Comparison of ENCODE assay signal across 9 cellular contexts in genomic region chr4:57078685-57079521, GRCh38. TPM values are rescaled to one million over a fixed set of nuclear protein-coding genes. Genes with fewer than 3 reads are reported as not detected.
DNase-seq lines count a peak whose midpoint lies in the region; ATAC-seq, FAIRE-seq and TF ChIP-seq lines count a peak whose summit lies in the region.
"Had no signal": no experiment of that assay in that cellular context is flagged by ENCODE, and none has a peak within 500 bp of the region (broad histone marks: within the 10 kb centered on the region; RNA-seq: fewer than 3 reads in every experiment).

No MANE protein-coding gene starts in this region.

- WGBS in K562 (ENCODE audit: insufficient coverage, low coverage, missing lambda C conversion rate): 2% methylated on average over 10 of the region's 10 CpGs

- FAIRE-seq in K562 (lab: Jason Lieb, UNC) (peak; percentile 11), keratinocyte (lab: Jason Lieb, UNC) (peak; percentile 98)

- POLR2A ChIA-PET in K562 (lab: Yijun Ruan, JAX): interaction anchor here (0.8 kb wide), 1 partner anchor 140 kb away, joined by 3 read pairs; no protein-coding TSS in a partner anchor

- DNase-seq in NCI-H1417 (lab: John Stamatoyannopoulos, UW): peak in 2 of 3 experiments; percentile 93 to 98
- DNase-seq in K562 (ENCODE audit: extremely low read depth in 1 of 4, low spot score in 3 of 4): no peak
- DNase-seq in keratinocyte (ENCODE audit: low read depth, low spot score): peak; percentile 64
- DNase-seq in thoracic aorta (ENCODE audit: low spot score): no peak
- DNase-seq in inferior parietal cortex (ENCODE audit: extremely low spot score): no peak
- no peak for DNase-seq in Peyer's patch
- DNase-seq: activated CD4-positive, alpha-beta T cell treated with anti-CD3 and anti-CD28 coated beads, Interleukin-2, amount 10 ng/mL, durations not matched to agents 24 days and 14 days; dorsolateral prefrontal cortex had no signal

- CTCF ChIA-PET in K562 (lab: Yijun Ruan, JAX; ENCODE audit: low intra/inter-chr PET ratio): no interaction called here

- no peak for TF ChIP-seq EP300 in K562 (IDR thresholded peaks at IDR 0.05; ENCODE audit: low read length)

- intact Hi-C loops in K562 (cut with micrococcal nuclease): no loop called here

- H3K4me2 ChIP-seq in K562 (ENCODE audit: insufficient read depth, low read length) (no peak overlapping the region), keratinocyte (ENCODE audit: control insufficient read depth, extremely low read depth, insufficient read depth, low read depth, low read length) (peak overlapping the region; percentile 55)

- dilution Hi-C loops in keratinocyte (cut with MboI; ENCODE audit: extremely low pct_ligation_motif_present, low sequenced_read_pairs): no loop called here

- in situ Hi-C loops in K562 (cut with MboI): no loop called here

- no peak overlapping the region for H2AFZ ChIP-seq in K562 (ENCODE audit: low read depth, low read length)
- no peak overlapping the region for H2AFZ ChIP-seq in keratinocyte (ENCODE audit: control insufficient read depth, low read length)

- H3K4me1 ChIP-seq in K562 (replicated peaks in 1 of 2; ENCODE audit: control insufficient read depth in 2 of 2, insufficient read depth in 2 of 2, low read length in 2 of 2): no peaks in the 10 kb centered on the region
- peaks cover 89% of the 10 kb centered on the region for H3K4me1 ChIP-seq in keratinocyte (ENCODE audit: control insufficient read depth, extremely low read depth, insufficient read depth, low read length)
- peaks cover 69 to 95% of the 10 kb centered on the region in 2 donors for H3K4me1 ChIP-seq in thoracic aorta (ENCODE audit: control insufficient read depth in 1 of 2, low read depth in 2 of 2)
- peaks cover 0 to 7% (median 0%) of the 10 kb centered on the region in 4 donors for H3K4me1 ChIP-seq in Peyer's patch

- H3K4me3 ChIP-seq in K562: no peak overlapping the region
- H3K4me3 ChIP-seq in keratinocyte (ENCODE audit: control insufficient read depth in 2 of 3, extremely low read depth in 1 of 3, insufficient read depth in 2 of 3, low read depth in 1 of 3, low read length in 3 of 3): no peak overlapping the region
- peak overlapping the region; percentile 30 for H3K4me3 ChIP-seq in thoracic aorta
- no peak overlapping the region for H3K4me3 ChIP-seq in Peyer's patch

- no peak; the same call in 2 of the 3 replicates for ATAC-seq in K562
- no peak for ATAC-seq in thoracic aorta (ENCODE audit: insufficient number of reproducible peaks, low FRiP score, low read depth)
- ATAC-seq in GM18498 (IDR thresholded peaks at IDR 0.05; ENCODE audit: unreplicated experiment): no peak

- no peaks in the 10 kb centered on the region for H3K79me2 ChIP-seq in K562 (ENCODE audit: control insufficient read depth, insufficient read depth, low read length)
- H3K79me2 ChIP-seq in keratinocyte (ENCODE audit: control insufficient read depth, insufficient read depth, low read length): peaks cover 10% of the 10 kb centered on the region

- H3K36me3 ChIP-seq in K562 (ENCODE audit: control insufficient read depth, insufficient read depth, low read length) (no peaks in the 10 kb centered on the region), keratinocyte (ENCODE audit: control insufficient read depth in 2 of 2, extremely low read depth in 1 of 2, insufficient read depth in 2 of 2, low read length in 2 of 2) (peaks cover 1 to 8% of the 10 kb centered on the region in 2 experiments), thoracic aorta (no peaks in the 10 kb centered on the region), Peyer's patch (no peaks in the 10 kb centered on the region)

- no peak for TF ChIP-seq RAD21 in K562 (CRISPR knock-in tag; conservative IDR thresholded peaks at IDR 0.05 in 1 of 2, IDR thresholded peaks at IDR 0.05 in 1 of 2)

- H3K9ac ChIP-seq in K562 (ENCODE audit: insufficient read depth in 1 of 2, low read depth in 2 of 2, low read length in 2 of 2) (no peak overlapping the region), keratinocyte (ENCODE audit: control insufficient read depth, extremely low read depth, insufficient read depth, low read length) (peak overlapping the region; percentile 46)

- H3K27ac ChIP-seq in K562 (ENCODE audit: extremely low read depth, low read depth, low read length): no peak overlapping the region
- peak overlapping the region; percentile 90 for H3K27ac ChIP-seq in keratinocyte (ENCODE audit: control insufficient read depth, insufficient read depth, low read length)
- peak overlapping the region; percentile 92 to 96 for H3K27ac ChIP-seq in thoracic aorta
- peak overlapping the region in 2 of 4 donors; percentile 1 to 36 for H3K27ac ChIP-seq in Peyer's patch

- no peak for TF ChIP-seq POLR2A in K562 (conservative IDR thresholded peaks at IDR 0.05)
- TF ChIP-seq POLR2A in Peyer's patch (IDR thresholded peaks at IDR 0.05): no peak

- H4K20me1 ChIP-seq in K562 (replicated peaks; ENCODE audit: control insufficient read depth, insufficient read depth, low read length) (no peaks in the 10 kb centered on the region), keratinocyte (ENCODE audit: control insufficient read depth, extremely low read depth, insufficient read depth, low read length) (no peaks in the 10 kb centered on the region)

- TF ChIP-seq CTCF in K562 (IDR thresholded peaks at IDR 0.05 in 2 of 3, conservative IDR thresholded peaks at IDR 0.05 in 1 of 3; ENCODE audit: insufficient read depth in 2 of 3, low read depth in 1 of 3, low read length in 3 of 3) (no peak), keratinocyte (optimal IDR thresholded peaks at IDR 0.05 in 1 of 3, IDR thresholded peaks at IDR 0.05 in 1 of 3, conservative IDR thresholded peaks at IDR 0.05 in 1 of 3; ENCODE audit: extremely low read depth in 1 of 3, insufficient read depth in 2 of 3, low read length in 3 of 3) (no peak), thoracic aorta (IDR thresholded peaks at IDR 0.05) (no peak), Peyer's patch (IDR thresholded peaks at IDR 0.05) (no peak)

- BruUV-seq in K562 (replicated peaks; lab: Mats Ljungman, UMichigan): no TSS peak

- no peaks in the 10 kb centered on the region for H3K9me1 ChIP-seq in K562 (ENCODE audit: control insufficient read depth, insufficient read depth, low read length)
- no peaks in the 10 kb centered on the region for H3K9me1 ChIP-seq in keratinocyte (ENCODE audit: control insufficient read depth, extremely low read depth, insufficient read depth, low read length)

- peaks cover 0 to 4% of the 10 kb centered on the region in 2 experiments; a peak in 1 of 5 replicates for H3K27me3 ChIP-seq in K562 (ENCODE audit: control insufficient read depth in 2 of 2, insufficient read depth in 2 of 2, low read length in 2 of 2)
- no peaks in the 10 kb centered on the region for H3K27me3 ChIP-seq in keratinocyte (ENCODE audit: control insufficient read depth, extremely low read depth, insufficient read depth, low read length)
- no peaks in the 10 kb centered on the region for H3K27me3 ChIP-seq in thoracic aorta (replicated peaks; ENCODE audit: insufficient read depth)
- H3K27me3 ChIP-seq in Peyer's patch: no peaks in the 10 kb centered on the region

- H3K9me3 ChIP-seq in K562 (replicated peaks; ENCODE audit: control insufficient read depth, insufficient read depth, low read depth, low read length) (no peaks in the 10 kb centered on the region), keratinocyte (ENCODE audit: control insufficient read depth, low read depth, low read length) (no peaks in the 10 kb centered on the region), thoracic aorta (no peaks in the 10 kb centered on the region), Peyer's patch (no peaks in the 10 kb centered on the region)

RNA-seq across cellular contexts. Expression of gene IGFBP7, which starts 31.3 kb away (rescaled TPM):
- total RNA-seq in K562 (2011; cell fraction: chromatin; rRNA removed; ENCODE audit: low replicate concordance): not detected in 2 replicates
- not detected in 2 replicates for total RNA-seq in K562 (2011; cell fraction: nucleolus; rRNA removed)
- total RNA-seq in K562 (2011; cell fraction: nucleoplasm; rRNA removed): not detected in 2 replicates
- total RNA-seq in K562 (2014; rRNA removed): not detected in 2 replicates
- total RNA-seq in K562 (2014; rRNA removed; fragmentation: Illumina TruSeq; extraction: Trizol): not detected in 2 replicates
- not detected in 2 replicates for total RNA-seq in K562 (2015; rRNA removed; fragmentation: Illumina TruSeq; extraction: Trizol)
- 0.29 and 0.54 TPM in 2 replicates for total RNA-seq in K562 (2021)
- not detected in 2 replicates for polyA plus RNA-seq in K562 (2011; rRNA removed)
- 0.12 and 0.18 TPM in 2 replicates for polyA plus RNA-seq in K562 (2011; cell fraction: cytosol; rRNA removed)
- polyA plus RNA-seq in K562 (2011; cell fraction: nucleus; rRNA removed): not detected in 2 replicates
- polyA plus RNA-seq in K562 (2012): 0.12 and 0.25 TPM in 2 replicates
- not detected in 2 replicates for polyA plus RNA-seq in K562 (2014; fragmentation: Illumina TruSeq; extraction: Trizol)
- polyA plus RNA-seq in K562 (2014; fragmentation: Nextera tagmentation; extraction: Ambion mirVana): under 1 TPM; 0.27 to 0.49 TPM
- polyA plus RNA-seq in K562 (2014; rRNA removed): not detected in 2 replicates
- not detected in 2 replicates for polyA minus RNA-seq in K562 (2011; rRNA and poly(A)+ RNA removed)
- polyA minus RNA-seq in K562 (2011; cell fraction: cytosol; rRNA and poly(A)+ RNA removed): not detected in 2 replicates
- not detected in 2 replicates for polyA minus RNA-seq in K562 (2011; cell fraction: nucleus; rRNA and poly(A)+ RNA removed)
- polyA plus RNA-seq in keratinocyte: 333 to 459 TPM (median 413 TPM) in 3 replicates
- polyA plus RNA-seq in keratinocyte (2011; ENCODE audit: low read depth): 88.3 TPM
- 261 and 339 TPM in 2 replicates for polyA plus RNA-seq in keratinocyte (2011; cell fraction: cytosol; rRNA removed)
- 517 and 626 TPM in 2 replicates for polyA plus RNA-seq in keratinocyte (2011; cell fraction: nucleus; rRNA removed)
- polyA plus RNA-seq in keratinocyte (2012; ENCODE audit: low replicate concordance): 111 and 285 TPM in 2 replicates
- 50.8 to 61.4 TPM (median 51.7 TPM) in 3 replicates for polyA minus RNA-seq in keratinocyte
- polyA minus RNA-seq in keratinocyte (2011; cell fraction: cytosol; rRNA and poly(A)+ RNA removed): 394 TPM
- 190 and 209 TPM in 2 replicates for polyA minus RNA-seq in keratinocyte (2011; cell fraction: nucleus; rRNA and poly(A)+ RNA removed)
- 1,000 to 10,000 TPM; 4,453 to 6,615 TPM for total RNA-seq in thoracic aorta
- total RNA-seq in Peyer's patch: 10 to 100 TPM; 37.1 to 92.1 (median 79.1) TPM
- total RNA-seq: activated CD4-positive, alpha-beta T cell treated with anti-CD3 and anti-CD28 coated beads, Interleukin-2, amount 10 ng/mL, durations not matched to agents 24 days and 14 days had no signal

Comparison
In these comparisons a context has a peak if more than half of its experiments do, and no peak if none do; other contexts are left out.
1. DNase-seq: peak in NCI-H1417 (2 of 3) and keratinocyte (single experiment); none in K562 (0 of 4), thoracic aorta (single experiment), inferior parietal cortex (single experiment) and Peyer's patch (0 of 3).
2. RNA of gene IGFBP7, which starts 31.3 kb away (total RNA-seq): 4,453 to 6,615 TPM in thoracic aorta; 37.1 to 92.1 TPM in Peyer's patch and 0.29 to 0.54 TPM in K562; every median in the first group is over 10 times any median in the second.